Comparison of ENCODE assay signal across 1 cellular context in genomic region chr21:26835027-26835713, GRCh38.
TF ChIP-seq lines count a peak whose summit lies in the region.

No MANE protein-coding gene starts in this region.

TF ChIP-seq in IMR-90, 13 proteins besides CTCF, POLR2A, EP300 and RAD21 (continued from another document):
- no peak for TF ChIP-seq ELK1 (IDR thresholded peaks at IDR 0.05; ENCODE audit: borderline replicate concordance, low read depth, low read length)
- TF ChIP-seq FOS (IDR thresholded peaks at IDR 0.05; ENCODE audit: low read depth, low read length): no peak
- no peak for TF ChIP-seq CHD1 (IDR thresholded peaks at IDR 0.05; ENCODE audit: low read depth, low read length)
- no peak for TF ChIP-seq NFE2L2 (IDR thresholded peaks at IDR 0.05; ENCODE audit: low read depth, low read length)
- no peak for TF ChIP-seq RFX5 (IDR thresholded peaks at IDR 0.05; ENCODE audit: low read depth, low read length)
- no peak for TF ChIP-seq CEBPB (IDR thresholded peaks at IDR 0.05; ENCODE audit: low read depth, low read length)
- TF ChIP-seq MAZ (IDR thresholded peaks at IDR 0.05; ENCODE audit: borderline replicate concordance, low read depth, low read length): no peak
- TF ChIP-seq SMC3 (IDR thresholded peaks at IDR 0.05; ENCODE audit: low read depth, low read length): no peak
- TF ChIP-seq MXI1 (IDR thresholded peaks at IDR 0.05; ENCODE audit: borderline replicate concordance, low read depth, low read length): no peak
TF ChIP-seq in IMR-90: peak in this region for 0.
